ENCODE assay signal across 8 cellular contexts in the genomic region with DNA sequence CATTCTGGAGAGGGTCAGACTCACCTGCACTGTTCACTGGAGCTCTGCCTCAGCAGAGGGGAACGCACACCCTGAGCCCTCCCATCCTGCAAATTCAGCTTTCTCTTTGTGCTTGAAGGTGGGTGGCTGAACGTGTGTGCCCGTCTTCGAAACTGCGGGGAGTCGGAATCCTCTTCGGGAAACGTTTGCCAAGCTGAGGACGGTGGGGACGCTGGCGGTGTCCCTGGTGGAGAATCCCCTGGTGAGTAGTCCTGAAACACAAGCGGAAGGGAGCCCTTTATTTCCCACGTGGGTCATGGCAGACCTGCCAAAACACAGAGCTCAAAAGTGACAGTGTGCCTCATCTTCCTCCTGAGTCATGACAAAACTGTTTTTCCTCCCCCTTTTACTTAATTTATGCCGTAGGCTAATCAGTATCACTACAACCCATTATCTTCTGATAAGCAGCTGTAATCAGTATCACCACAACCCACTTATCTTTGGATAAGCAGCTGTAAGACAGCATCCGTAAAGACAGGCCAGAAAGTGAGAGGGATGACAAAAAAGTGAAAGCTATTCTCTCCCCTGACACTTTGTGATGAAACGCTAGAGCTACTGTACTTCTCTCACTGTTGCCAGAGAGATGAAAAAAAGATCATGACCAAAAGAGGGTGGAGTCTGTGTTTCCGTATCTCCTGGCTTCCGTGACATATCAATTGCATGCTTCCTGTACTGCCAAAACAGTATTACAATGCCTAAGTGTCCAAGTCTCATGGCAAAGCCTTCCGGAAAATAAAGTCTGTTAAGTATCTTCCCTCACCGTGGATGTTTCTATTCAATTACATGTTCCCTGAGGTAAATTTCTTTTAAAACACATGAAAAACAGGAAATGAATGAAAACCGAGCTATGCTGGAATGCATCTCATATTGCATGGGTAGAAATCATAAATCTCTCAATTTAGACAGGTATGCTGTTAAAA.
A peak's percentile ranks its signal among the peaks of the same experiment; 100 is the strongest.
DNase-seq lines count a peak whose midpoint lies in the region; ATAC-seq lines count a peak whose summit lies in the region.

No MANE protein-coding gene starts in this region.

- peak; percentile 85 to 89 for DNase-seq in AML-193 (lab: John Stamatoyannopoulos, UW)
- peak; percentile 33 for DNase-seq in activated T-cell treated with anti-CD3 and anti-CD28 coated beads for 1 hour (ENCODE audit: low read depth)
- peak; percentile 90 for DNase-seq in glomerular endothelial cell (ENCODE audit: extremely low read depth, low read depth, low spot score)
- peak; percentile 36 to 64 (median 48) for DNase-seq in stimulated activated CD4-positive, alpha-beta T cell treated with anti-CD3 and anti-CD28 coated beads, TNF-alpha, amount 100 ng/mL, for 24 hours (ENCODE audit: low read depth in 3 of 3)
- DNase-seq in COR-L47 (lab: John Stamatoyannopoulos, UW): no peak
- DNase-seq in DMS79 treated with DMSO at 0.1 percent for 48 hours (lab: John Stamatoyannopoulos, UW): no peak

- peak; percentile 93 for ATAC-seq in GM19468 (IDR thresholded peaks at IDR 0.05; ENCODE audit: extremely low read depth, unreplicated experiment)
- peak; percentile 85 for ATAC-seq in HG03575 (IDR thresholded peaks at IDR 0.05; ENCODE audit: extremely low read depth, insufficient number of reproducible peaks, low FRiP score, unreplicated experiment)

Comparison
In these comparisons a context has a peak if more than half of its experiments do, and no peak if none do; other contexts are left out.
1. DNase-seq: peak in AML-193 (2 of 2), activated T-cell treated with anti-CD3 and anti-CD28 coated beads for 1 hour (single experiment), glomerular endothelial cell (single experiment) and stimulated activated CD4-positive, alpha-beta T cell treated with anti-CD3 and anti-CD28 coated beads, TNF-alpha, amount 100 ng/mL, for 24 hours (3 of 3); none in COR-L47 (single experiment) and DMS79 treated with DMSO at 0.1 percent for 48 hours (single experiment).